ENCODE assay signal across 11 cellular contexts in genomic region chr19:40585677-40586422, GRCh38. TPM values are rescaled to one million over a fixed set of nuclear protein-coding genes. Genes with fewer than 3 reads are reported as not detected.
DNase-seq lines count a peak whose midpoint lies in the region; ATAC-seq and TF ChIP-seq lines count a peak whose summit lies in the region.
"Had no signal": no experiment of that assay in that cellular context is flagged by ENCODE, and none has a peak within 500 bp of the region (broad histone marks: within the 10 kb centered on the region; RNA-seq: fewer than 3 reads in every experiment).

No MANE protein-coding gene starts in this region.

- in situ Hi-C loops in ACHN (cut with HindIII; ENCODE audit: low pct_ligation_motif_present, low pct_unique_long_range_greater_than_20kb, low sequenced_read_pairs) (no loop called here), GM23248 (cut with MboI) (no loop called here)

- H3K4me3 ChIP-seq in GM23248 (no peak overlapping the region), SJSA1 (no peak overlapping the region), fibroblast of villous mesenchyme (ENCODE audit: low read depth, low read length) (no peak overlapping the region)

- H4K20me1 ChIP-seq in GM23248 (ENCODE audit: insufficient read depth) = no peaks in the 10 kb centered on the region

- DNase-seq in ACHN = peak; percentile 37
- DNase-seq in GM23248 = peak; percentile 70
- peak; percentile 70 to 76 for DNase-seq in SJSA1 (ENCODE audit: low read depth in 1 of 2, low spot score in 2 of 2)
- DNase-seq in fibroblast of villous mesenchyme (ENCODE audit: low read depth) = peak; percentile 48
- DNase-seq in NCI-H146 (lab: John Stamatoyannopoulos, UW) = no peak
- no peak for DNase-seq in dedifferentiated amniotic fluid mesenchymal stem cell (ENCODE audit: extremely low spot score)
- DNase-seq: MM.1S, posterior cingulate gyrus, WERI-Rb-1 had no signal

- H3K9me2 ChIP-seq in GM23248 (ENCODE audit: insufficient read depth) = no peaks in the 10 kb centered on the region

- no peak overlapping the region for H3K4me2 ChIP-seq in GM23248 (ENCODE audit: unreplicated experiment)

- ATAC-seq in HG02759 (IDR thresholded peaks at IDR 0.05; ENCODE audit: unreplicated experiment) = no peak
- no peak for ATAC-seq in GM18858 (IDR thresholded peaks at IDR 0.05; ENCODE audit: unreplicated experiment)

- TF ChIP-seq CTCF in fibroblast of villous mesenchyme (IDR thresholded peaks at IDR 0.05; ENCODE audit: insufficient read depth, low read depth, low read length) = no peak

- H3K79me2 ChIP-seq in GM23248 (ENCODE audit: insufficient read depth) = no peaks in the 10 kb centered on the region

- H3K9me3 ChIP-seq in GM23248 (ENCODE audit: low read depth) (no peaks in the 10 kb centered on the region), SJSA1 (replicated peaks) (no peaks in the 10 kb centered on the region)

- 51 to 59% methylated on average over 11 of the region's 11 CpGs for WGBS in GM23248 (ENCODE audit: low coverage in 1 of 2, low lambda C conversion rate in 2 of 2, missing lambda C conversion rate in 2 of 2), 2 experiments

- peaks cover 3% of the 10 kb centered on the region; the same call in 1 of the 2 replicates for H3K36me3 ChIP-seq in GM23248 (ENCODE audit: low read depth)
- H3K36me3 ChIP-seq in SJSA1 = peaks cover 53% of the 10 kb centered on the region

- H3K27ac ChIP-seq in GM23248 (peak overlapping the region; percentile 71), SJSA1 (peak overlapping the region; percentile 80)
- H3K27ac ChIP-seq: WERI-Rb-1 had no signal

- H3K4me1 ChIP-seq in GM23248 (ENCODE audit: insufficient read depth) = no peaks in the 10 kb centered on the region
- H3K4me1 ChIP-seq in SJSA1 (replicated peaks) = peaks cover 33% of the 10 kb centered on the region

- peak overlapping the region; percentile 48; the same call in 1 of the 2 replicates for H3K9ac ChIP-seq in GM23248

- H3F3A ChIP-seq in GM23248 (ENCODE audit: insufficient read depth) = peaks cover 13% of the 10 kb centered on the region; the same call in 1 of the 2 replicates

- H2AFZ ChIP-seq in GM23248 = no peak overlapping the region

- H3K27me3 ChIP-seq in GM23248 (replicated peaks; ENCODE audit: insufficient read depth) (no peaks in the 10 kb centered on the region), SJSA1 (replicated peaks) (no peaks in the 10 kb centered on the region)

RNA-seq across cellular contexts. Expression of gene SHKBP1, which starts 9.2 kb away (rescaled TPM):
- 27.8 and 36.3 TPM in 2 replicates for total RNA-seq in GM23248 (2014; rRNA removed; shearing (Covaris generic))
- 62.2 and 66.4 TPM in 2 replicates for polyA plus RNA-seq in GM23248 (2016; fragmentation: Nextera tagmentation; extraction: Ambion mirVana)
- 16.2 and 16.4 TPM in 2 replicates for total RNA-seq in SJSA1 (2014; rRNA removed; shearing (Covaris generic))
- 17.7 and 20.9 TPM in 2 replicates for total RNA-seq in fibroblast of villous mesenchyme

RNA-seq across cellular contexts. Expression of gene LTBP4, which starts 15.3 kb away (rescaled TPM):
- 18.0 and 18.3 TPM in 2 replicates for total RNA-seq in GM23248 (2014; rRNA removed; shearing (Covaris generic))
- polyA plus RNA-seq in GM23248 (2016; fragmentation: Nextera tagmentation; extraction: Ambion mirVana) = 45.5 and 47.2 TPM in 2 replicates
- 16.5 and 23.7 TPM in 2 replicates for total RNA-seq in SJSA1 (2014; rRNA removed; shearing (Covaris generic))
- total RNA-seq in fibroblast of villous mesenchyme = 18.4 and 21.2 TPM in 2 replicates

Comparison
In these comparisons a context has a peak if more than half of its experiments do, and no peak if none do; other contexts are left out.
1. DNase-seq: peak in ACHN (single experiment), GM23248 (single experiment), SJSA1 (2 of 2) and fibroblast of villous mesenchyme (single experiment); none in NCI-H146 (single experiment) and dedifferentiated amniotic fluid mesenchymal stem cell (single experiment).